ENCODE assay signal across 1 cellular context in the genomic region with DNA sequence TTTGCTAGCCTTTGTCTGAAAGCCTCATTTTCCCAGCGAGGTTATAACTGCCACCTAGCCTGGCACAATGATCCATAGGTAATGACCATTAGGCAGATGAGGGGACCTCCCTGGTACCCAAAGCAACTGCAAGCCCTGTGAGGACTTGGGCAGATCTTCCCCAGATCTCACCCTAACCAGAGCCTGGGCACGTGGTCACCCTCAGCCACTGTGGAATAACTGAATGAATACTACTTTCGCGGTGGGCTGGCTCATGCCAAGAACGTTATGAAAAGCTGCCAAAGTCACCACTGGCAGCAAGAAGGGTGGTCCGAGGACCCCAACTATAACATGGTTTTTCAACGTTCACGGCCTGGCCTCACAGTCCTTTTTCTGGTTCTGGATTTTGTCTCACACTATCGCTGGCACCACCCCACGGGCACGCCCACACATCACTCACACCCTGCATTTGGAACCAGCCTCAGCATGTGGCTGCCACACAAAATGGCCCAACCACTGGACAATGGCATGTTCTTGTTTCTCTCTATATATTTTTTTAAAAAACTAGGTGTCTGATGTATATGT.
TF ChIP-seq lines count a peak whose summit lies in the region.

No MANE protein-coding gene starts in this region.

TF ChIP-seq in H1, 55 proteins besides CTCF, POLR2A, EP300 and RAD21:
- TF ChIP-seq FOSL1 (IDR thresholded peaks at IDR 0.05; ENCODE audit: insufficient read depth, low read depth, low read length) (no peak), PHF8 (conservative IDR thresholded peaks at IDR 0.05; ENCODE audit: low read depth, low read length) (no peak), KDM4A (IDR thresholded peaks at IDR 0.05; ENCODE audit: low read depth, low read length, severe bottlenecking) (no peak), ASH2L (IDR thresholded peaks at IDR 0.05; ENCODE audit: low read length) (no peak), SUZ12 (IDR thresholded peaks at IDR 0.05; ENCODE audit: low read length) (no peak), NRF1 (IDR thresholded peaks at IDR 0.05; ENCODE audit: low read depth, low read length) (no peak), POU5F1 (IDR thresholded peaks at IDR 0.05; ENCODE audit: low read depth, low read length) (no peak), SRF (IDR thresholded peaks at IDR 0.05; ENCODE audit: low read depth, low read length) (no peak), POLR2AphosphoS5 (IDR thresholded peaks at IDR 0.05; ENCODE audit: low read depth, low read length) (no peak), SAP30 (IDR thresholded peaks at IDR 0.05; ENCODE audit: insufficient read depth, insufficient replicate concordance, low read length) (no peak), TAF7 (optimal IDR thresholded peaks at IDR 0.05; ENCODE audit: borderline replicate concordance, low read depth, low read length) (no peak), CREB1 (IDR thresholded peaks at IDR 0.05) (no peak), BACH1 (IDR thresholded peaks at IDR 0.05; ENCODE audit: low read length) (no peak), GABPA (IDR thresholded peaks at IDR 0.05; ENCODE audit: borderline replicate concordance, insufficient read depth, low read length) (no peak), EGR1 (IDR thresholded peaks at IDR 0.05; ENCODE audit: borderline replicate concordance, low read depth, low read length) (no peak), USF2 (IDR thresholded peaks at IDR 0.05; ENCODE audit: low read length) (no peak), RFX5 (IDR thresholded peaks at IDR 0.05; ENCODE audit: borderline replicate concordance, low read depth, low read length) (no peak), BRCA1 (IDR thresholded peaks at IDR 0.05; ENCODE audit: low read depth, low read length) (no peak)
- TF ChIP-seq, protein P1, sequence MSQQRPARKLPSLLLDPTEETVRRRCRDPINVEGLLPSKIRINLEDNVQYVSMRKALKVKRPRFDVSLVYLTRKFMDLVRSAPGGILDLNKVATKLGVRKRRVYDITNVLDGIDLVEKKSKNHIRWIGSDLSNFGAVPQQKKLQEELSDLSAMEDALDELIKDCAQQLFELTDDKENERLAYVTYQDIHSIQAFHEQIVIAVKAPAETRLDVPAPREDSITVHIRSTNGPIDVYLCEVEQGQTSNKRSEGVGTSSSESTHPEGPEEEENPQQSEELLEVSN (IDR thresholded peaks at IDR 0.05): no peak
- TF ChIP-seq, protein P2, sequence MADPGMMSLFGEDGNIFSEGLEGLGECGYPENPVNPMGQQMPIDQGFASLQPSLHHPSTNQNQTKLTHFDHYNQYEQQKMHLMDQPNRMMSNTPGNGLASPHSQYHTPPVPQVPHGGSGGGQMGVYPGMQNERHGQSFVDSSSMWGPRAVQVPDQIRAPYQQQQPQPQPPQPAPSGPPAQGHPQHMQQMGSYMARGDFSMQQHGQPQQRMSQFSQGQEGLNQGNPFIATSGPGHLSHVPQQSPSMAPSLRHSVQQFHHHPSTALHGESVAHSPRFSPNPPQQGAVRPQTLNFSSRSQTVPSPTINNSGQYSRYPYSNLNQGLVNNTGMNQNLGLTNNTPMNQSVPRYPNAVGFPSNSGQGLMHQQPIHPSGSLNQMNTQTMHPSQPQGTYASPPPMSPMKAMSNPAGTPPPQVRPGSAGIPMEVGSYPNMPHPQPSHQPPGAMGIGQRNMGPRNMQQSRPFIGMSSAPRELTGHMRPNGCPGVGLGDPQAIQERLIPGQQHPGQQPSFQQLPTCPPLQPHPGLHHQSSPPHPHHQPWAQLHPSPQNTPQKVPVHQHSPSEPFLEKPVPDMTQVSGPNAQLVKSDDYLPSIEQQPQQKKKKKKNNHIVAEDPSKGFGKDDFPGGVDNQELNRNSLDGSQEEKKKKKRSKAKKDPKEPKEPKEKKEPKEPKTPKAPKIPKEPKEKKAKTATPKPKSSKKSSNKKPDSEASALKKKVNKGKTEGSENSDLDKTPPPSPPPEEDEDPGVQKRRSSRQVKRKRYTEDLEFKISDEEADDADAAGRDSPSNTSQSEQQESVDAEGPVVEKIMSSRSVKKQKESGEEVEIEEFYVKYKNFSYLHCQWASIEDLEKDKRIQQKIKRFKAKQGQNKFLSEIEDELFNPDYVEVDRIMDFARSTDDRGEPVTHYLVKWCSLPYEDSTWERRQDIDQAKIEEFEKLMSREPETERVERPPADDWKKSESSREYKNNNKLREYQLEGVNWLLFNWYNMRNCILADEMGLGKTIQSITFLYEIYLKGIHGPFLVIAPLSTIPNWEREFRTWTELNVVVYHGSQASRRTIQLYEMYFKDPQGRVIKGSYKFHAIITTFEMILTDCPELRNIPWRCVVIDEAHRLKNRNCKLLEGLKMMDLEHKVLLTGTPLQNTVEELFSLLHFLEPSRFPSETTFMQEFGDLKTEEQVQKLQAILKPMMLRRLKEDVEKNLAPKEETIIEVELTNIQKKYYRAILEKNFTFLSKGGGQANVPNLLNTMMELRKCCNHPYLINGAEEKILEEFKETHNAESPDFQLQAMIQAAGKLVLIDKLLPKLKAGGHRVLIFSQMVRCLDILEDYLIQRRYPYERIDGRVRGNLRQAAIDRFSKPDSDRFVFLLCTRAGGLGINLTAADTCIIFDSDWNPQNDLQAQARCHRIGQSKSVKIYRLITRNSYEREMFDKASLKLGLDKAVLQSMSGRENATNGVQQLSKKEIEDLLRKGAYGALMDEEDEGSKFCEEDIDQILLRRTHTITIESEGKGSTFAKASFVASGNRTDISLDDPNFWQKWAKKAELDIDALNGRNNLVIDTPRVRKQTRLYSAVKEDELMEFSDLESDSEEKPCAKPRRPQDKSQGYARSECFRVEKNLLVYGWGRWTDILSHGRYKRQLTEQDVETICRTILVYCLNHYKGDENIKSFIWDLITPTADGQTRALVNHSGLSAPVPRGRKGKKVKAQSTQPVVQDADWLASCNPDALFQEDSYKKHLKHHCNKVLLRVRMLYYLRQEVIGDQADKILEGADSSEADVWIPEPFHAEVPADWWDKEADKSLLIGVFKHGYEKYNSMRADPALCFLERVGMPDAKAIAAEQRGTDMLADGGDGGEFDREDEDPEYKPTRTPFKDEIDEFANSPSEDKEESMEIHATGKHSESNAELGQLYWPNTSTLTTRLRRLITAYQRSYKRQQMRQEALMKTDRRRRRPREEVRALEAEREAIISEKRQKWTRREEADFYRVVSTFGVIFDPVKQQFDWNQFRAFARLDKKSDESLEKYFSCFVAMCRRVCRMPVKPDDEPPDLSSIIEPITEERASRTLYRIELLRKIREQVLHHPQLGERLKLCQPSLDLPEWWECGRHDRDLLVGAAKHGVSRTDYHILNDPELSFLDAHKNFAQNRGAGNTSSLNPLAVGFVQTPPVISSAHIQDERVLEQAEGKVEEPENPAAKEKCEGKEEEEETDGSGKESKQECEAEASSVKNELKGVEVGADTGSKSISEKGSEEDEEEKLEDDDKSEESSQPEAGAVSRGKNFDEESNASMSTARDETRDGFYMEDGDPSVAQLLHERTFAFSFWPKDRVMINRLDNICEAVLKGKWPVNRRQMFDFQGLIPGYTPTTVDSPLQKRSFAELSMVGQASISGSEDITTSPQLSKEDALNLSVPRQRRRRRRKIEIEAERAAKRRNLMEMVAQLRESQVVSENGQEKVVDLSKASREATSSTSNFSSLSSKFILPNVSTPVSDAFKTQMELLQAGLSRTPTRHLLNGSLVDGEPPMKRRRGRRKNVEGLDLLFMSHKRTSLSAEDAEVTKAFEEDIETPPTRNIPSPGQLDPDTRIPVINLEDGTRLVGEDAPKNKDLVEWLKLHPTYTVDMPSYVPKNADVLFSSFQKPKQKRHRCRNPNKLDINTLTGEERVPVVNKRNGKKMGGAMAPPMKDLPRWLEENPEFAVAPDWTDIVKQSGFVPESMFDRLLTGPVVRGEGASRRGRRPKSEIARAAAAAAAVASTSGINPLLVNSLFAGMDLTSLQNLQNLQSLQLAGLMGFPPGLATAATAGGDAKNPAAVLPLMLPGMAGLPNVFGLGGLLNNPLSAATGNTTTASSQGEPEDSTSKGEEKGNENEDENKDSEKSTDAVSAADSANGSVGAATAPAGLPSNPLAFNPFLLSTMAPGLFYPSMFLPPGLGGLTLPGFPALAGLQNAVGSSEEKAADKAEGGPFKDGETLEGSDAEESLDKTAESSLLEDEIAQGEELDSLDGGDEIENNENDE (IDR thresholded peaks at IDR 0.05; ENCODE audit: insufficient replicate concordance, low read length): no peak
